8 cellular contexts compared by ENCODE assay signal in the genomic region with DNA sequence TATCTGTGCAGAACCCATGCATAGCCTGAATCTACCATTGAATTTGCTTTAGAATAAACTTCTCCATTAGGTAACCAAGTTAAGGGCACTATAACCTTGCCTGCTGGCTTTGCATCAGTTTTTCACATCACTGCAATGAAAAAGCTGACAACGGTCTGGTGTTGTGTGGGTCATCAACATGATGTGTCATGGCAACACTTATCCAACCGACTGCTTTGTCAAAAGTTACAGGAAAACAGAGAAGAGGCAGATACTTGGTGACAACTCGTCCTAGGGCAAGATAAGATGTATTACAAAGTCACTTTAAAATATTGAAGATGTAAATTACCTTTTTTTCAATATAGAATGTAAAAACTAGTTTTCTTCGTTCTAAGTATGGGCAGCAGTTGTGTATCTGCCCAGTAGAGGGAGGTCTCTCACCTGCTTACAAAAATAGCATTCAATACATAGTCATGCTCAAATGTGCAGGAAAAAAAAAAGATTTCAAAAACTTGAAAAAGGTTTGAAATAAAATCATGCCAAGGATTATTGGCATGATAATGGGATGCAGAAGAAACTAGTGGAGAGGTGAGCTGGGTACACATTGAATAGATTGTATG.
A peak's percentile ranks its signal among the peaks of the same experiment; 100 is the strongest.
DNase-seq lines count a peak whose midpoint lies in the region; ATAC-seq and TF ChIP-seq lines count a peak whose summit lies in the region.

No MANE protein-coding gene starts in this region.

- H3K9me3 Mint-ChIP-seq in activated naive CD8-positive, alpha-beta T cell treated with anti-CD3 and anti-CD28 coated beads for 36 hours, result no peaks in the 10 kb centered on the region
- H3K9me3 Mint-ChIP-seq in naive thymus-derived CD8-positive, alpha-beta T cell, result peaks cover 0 to 4% (median 0%) of the 10 kb centered on the region in 9 donors
- peaks cover 3% of the 10 kb centered on the region for H3K9me3 Mint-ChIP-seq in natural killer cell treated with Interleukin-12 subunit alpha and Interleukin-12 subunit beta and Interleukin-15 and Interleukin-18, amount 100 ng/mL, for 72 hours

- TF ChIP-seq POLR2A in right lobe of liver (IDR thresholded peaks at IDR 0.05), result no peak

- H3K4me3 Mint-ChIP-seq in activated naive CD8-positive, alpha-beta T cell treated with anti-CD3 and anti-CD28 coated beads for 36 hours, result no peak overlapping the region
- no peak overlapping the region for H3K4me3 Mint-ChIP-seq in naive thymus-derived CD8-positive, alpha-beta T cell
- no peak overlapping the region for H3K4me3 Mint-ChIP-seq in natural killer cell treated with Interleukin-12 subunit alpha and Interleukin-12 subunit beta and Interleukin-15 and Interleukin-18, amount 100 ng/mL, for 72 hours

- no peaks in the 10 kb centered on the region for H3K36me3 ChIP-seq in adipocyte (ENCODE audit: control insufficient read depth, insufficient read depth, low read length, severe bottlenecking)
- H3K36me3 ChIP-seq in right lobe of liver, result no peaks in the 10 kb centered on the region

- intact Hi-C loops in right lobe of liver (cut with DNase I), result no loop called here
- intact Hi-C loops in left colon (cut with DNase I, micrococcal nuclease), result loop anchor here in 1 of 2 donors (5.0 kb wide), 1 partner anchor 143 kb away; no protein-coding TSS in a partner anchor

- peaks cover 32% of the 10 kb centered on the region for H3K27me3 Mint-ChIP-seq in activated naive CD8-positive, alpha-beta T cell treated with anti-CD3 and anti-CD28 coated beads for 36 hours
- peaks cover 15 to 58% (median 24%) of the 10 kb centered on the region in 5 donors for H3K27me3 Mint-ChIP-seq in naive thymus-derived CD8-positive, alpha-beta T cell
- peaks cover 22 to 54% of the 10 kb centered on the region in 2 donors for H3K27me3 Mint-ChIP-seq in natural killer cell treated with Interleukin-12 subunit alpha and Interleukin-12 subunit beta and Interleukin-15 and Interleukin-18, amount 100 ng/mL, for 72 hours

- no peak overlapping the region for H3K9ac ChIP-seq in adipocyte (ENCODE audit: low read length)

- no peak overlapping the region for H3K27ac Mint-ChIP-seq in activated naive CD8-positive, alpha-beta T cell treated with anti-CD3 and anti-CD28 coated beads for 36 hours
- no peak overlapping the region for H3K27ac Mint-ChIP-seq in naive thymus-derived CD8-positive, alpha-beta T cell
- no peak overlapping the region for H3K27ac Mint-ChIP-seq in natural killer cell treated with Interleukin-12 subunit alpha and Interleukin-12 subunit beta and Interleukin-15 and Interleukin-18, amount 100 ng/mL, for 72 hours

- H3K27me3 ChIP-seq in adipocyte (replicated peaks; ENCODE audit: control insufficient read depth, insufficient read depth, low read length) (peaks cover 3% of the 10 kb centered on the region), right lobe of liver (no peaks in the 10 kb centered on the region)

- WGBS in right lobe of liver (ENCODE audit: insufficient coverage, low coverage, low lambda C conversion rate, missing lambda C conversion rate), result 30% methylated on average over 4 of the region's 4 CpGs

- no peak overlapping the region for H3K4me3 ChIP-seq in adipocyte (ENCODE audit: low read length)
- no peak overlapping the region for H3K4me3 ChIP-seq in right lobe of liver

- peak; percentile 72 to 77 (median 76) for TF ChIP-seq CTCF in right lobe of liver (IDR thresholded peaks at IDR 0.05)

- no peaks in the 10 kb centered on the region for H3K4me1 Mint-ChIP-seq in activated naive CD8-positive, alpha-beta T cell treated with anti-CD3 and anti-CD28 coated beads for 36 hours
- H3K4me1 Mint-ChIP-seq in naive thymus-derived CD8-positive, alpha-beta T cell, result no peaks in the 10 kb centered on the region
- no peaks in the 10 kb centered on the region for H3K4me1 Mint-ChIP-seq in natural killer cell treated with Interleukin-12 subunit alpha and Interleukin-12 subunit beta and Interleukin-15 and Interleukin-18, amount 100 ng/mL, for 72 hours (ENCODE audit: low read depth in 2 of 2)

- ATAC-seq in HG02798 (IDR thresholded peaks at IDR 0.05; ENCODE audit: poor library complexity, unreplicated experiment) (peak; percentile 62), right lobe of liver (peak; percentile 72 to 83 (median 77)), left colon (no peak)
- ATAC-seq in naive thymus-derived CD8-positive, alpha-beta T cell, result no peak
- ATAC-seq in natural killer cell treated with Interleukin-12 subunit alpha and Interleukin-12 subunit beta and Interleukin-15 and Interleukin-18, amount 100 ng/mL, for 72 hours, result no peak

- POLR2A ChIA-PET in naive thymus-derived CD8-positive, alpha-beta T cell (lab: Charles Lee), result no interaction called here

- no peaks in the 10 kb centered on the region for H3K36me3 Mint-ChIP-seq in activated naive CD8-positive, alpha-beta T cell treated with anti-CD3 and anti-CD28 coated beads for 36 hours
- H3K36me3 Mint-ChIP-seq in naive thymus-derived CD8-positive, alpha-beta T cell, result peaks cover 0 to 3% (median 0%) of the 10 kb centered on the region in 3 donors
- H3K36me3 Mint-ChIP-seq in natural killer cell treated with Interleukin-12 subunit alpha and Interleukin-12 subunit beta and Interleukin-15 and Interleukin-18, amount 100 ng/mL, for 72 hours, result peaks cover 4% of the 10 kb centered on the region

- DNase-seq in DMS53 treated with DMSO at 0.1 percent for 48 hours (lab: John Stamatoyannopoulos, UW; ENCODE audit: unreplicated experiment) (peak; percentile 28), adipocyte (ENCODE audit: low read depth) (peak; percentile 63), right lobe of liver (no peak), left colon (no peak)
- no peak for DNase-seq in activated naive CD8-positive, alpha-beta T cell treated with anti-CD3 and anti-CD28 coated beads for 36 hours
- DNase-seq in naive thymus-derived CD8-positive, alpha-beta T cell, result no peak
- no peak for DNase-seq in natural killer cell treated with Interleukin-12 subunit alpha and Interleukin-12 subunit beta and Interleukin-15 and Interleukin-18, amount 100 ng/mL, for 72 hours (ENCODE audit: low spot score)

- H3K9me3 ChIP-seq in adipocyte (ENCODE audit: control insufficient read depth, low read length) (no peaks in the 10 kb centered on the region), right lobe of liver (no peaks in the 10 kb centered on the region)

- H3K27ac ChIP-seq in right lobe of liver, result no peak overlapping the region

- H3K4me1 ChIP-seq in adipocyte (ENCODE audit: control insufficient read depth, insufficient read depth, low read length) (peaks cover 5% of the 10 kb centered on the region), right lobe of liver (no peaks in the 10 kb centered on the region)

Comparison
In these comparisons a context has a peak if more than half of its experiments do, and no peak if none do; other contexts are left out.
1. DNase-seq: peak in DMS53 treated with DMSO at 0.1 percent for 48 hours (single experiment) and adipocyte (single experiment); none in right lobe of liver (0 of 3), activated naive CD8-positive, alpha-beta T cell treated with anti-CD3 and anti-CD28 coated beads for 36 hours (single experiment), naive thymus-derived CD8-positive, alpha-beta T cell (0 of 10), natural killer cell treated with Interleukin-12 subunit alpha and Interleukin-12 subunit beta and Interleukin-15 and Interleukin-18, amount 100 ng/mL, for 72 hours (single experiment) and left colon (0 of 2).
2. ATAC-seq: peak in HG02798 (single experiment) and right lobe of liver (4 of 4); none in naive thymus-derived CD8-positive, alpha-beta T cell (0 of 2), natural killer cell treated with Interleukin-12 subunit alpha and Interleukin-12 subunit beta and Interleukin-15 and Interleukin-18, amount 100 ng/mL, for 72 hours (0 of 2) and left colon (single experiment).